In genomic region chr5:103821361-103821760, GRCh38 we compare ENCODE assay signal across 18 cellular contexts.
DNase-seq lines count a peak whose midpoint lies in the region; ATAC-seq and TF ChIP-seq lines count a peak whose summit lies in the region.
"Had no signal": no experiment of that assay in that cellular context is flagged by ENCODE, and none has a peak within 500 bp of the region (broad histone marks: within the 10 kb centered on the region; RNA-seq: fewer than 3 reads in every experiment).

No MANE protein-coding gene starts in this region.

- H3K9me3 Mint-ChIP-seq in GM23338: no peaks in the 10 kb centered on the region; the same call in 2 of the 3 replicates

- H3K27me3 ChIP-seq in BE2C: no peaks in the 10 kb centered on the region
- no peaks in the 10 kb centered on the region for H3K27me3 ChIP-seq in GM23338 (ENCODE audit: insufficient read depth)
- no peaks in the 10 kb centered on the region for H3K27me3 ChIP-seq in ascending aorta

- H3K4me3 Mint-ChIP-seq in GM23338: no peak overlapping the region
- H3K4me3 Mint-ChIP-seq: CD4-positive, alpha-beta T cell had no signal

- no peaks in the 10 kb centered on the region for H3K27me3 Mint-ChIP-seq in GM23338 (ENCODE audit: insufficient read depth, low read depth, poor library complexity)
- H3K27me3 Mint-ChIP-seq: CD4-positive, alpha-beta T cell had no signal

- no peaks in the 10 kb centered on the region; the same call in 2 of the 3 replicates for H3K36me3 Mint-ChIP-seq in GM23338 (ENCODE audit: low read depth)

- no peaks in the 10 kb centered on the region for H4K20me1 ChIP-seq in GM23338 (replicated peaks; ENCODE audit: insufficient read depth)

- H3K79me2 ChIP-seq in GM23338 (replicated peaks; ENCODE audit: insufficient read depth): no peaks in the 10 kb centered on the region

- ATAC-seq in GM23338: no peak
- ATAC-seq in GM21381 (IDR thresholded peaks at IDR 0.05; ENCODE audit: unreplicated experiment): no peak
- ATAC-seq: GM12878, K562 had no signal

- H2AFZ ChIP-seq in GM23338: peak overlapping the region; percentile 53; the same call in 1 of the 2 replicates
- H2AFZ ChIP-seq: GM23248 had no signal

- H3K9me3 ChIP-seq in BE2C: no peaks in the 10 kb centered on the region
- no peaks in the 10 kb centered on the region for H3K9me3 ChIP-seq in ascending aorta
- H3K9me3 ChIP-seq: Caco-2 had no signal

- no peak overlapping the region for H3K27ac Mint-ChIP-seq in GM23338
- H3K27ac Mint-ChIP-seq: CD4-positive, alpha-beta T cell had no signal

- H3K4me1 ChIP-seq in BE2C: no peaks in the 10 kb centered on the region
- no peaks in the 10 kb centered on the region for H3K4me1 ChIP-seq in GM23338 (ENCODE audit: insufficient read depth)
- no peaks in the 10 kb centered on the region for H3K4me1 ChIP-seq in ascending aorta
- H3K4me1 ChIP-seq: Caco-2 had no signal

- H3K4me3 ChIP-seq in BE2C (ENCODE audit: low read depth, low read length) (no peak overlapping the region), GM23338 (no peak overlapping the region), ascending aorta (no peak overlapping the region)
- H3K4me3 ChIP-seq: GM12878, GM23248, K562 had no signal

- no peaks in the 10 kb centered on the region for H3F3A ChIP-seq in GM23338 (replicated peaks; ENCODE audit: low read depth)

- H3K36me3 ChIP-seq in BE2C (no peaks in the 10 kb centered on the region), GM23338 (ENCODE audit: insufficient read depth) (no peaks in the 10 kb centered on the region), ascending aorta (no peaks in the 10 kb centered on the region)

- no peak for TF ChIP-seq CTCF in BE2C (IDR thresholded peaks at IDR 0.05; ENCODE audit: low read depth, low read length)
- TF ChIP-seq CTCF in GM23338 (conservative IDR thresholded peaks at IDR 0.05; ENCODE audit: low read depth in 2 of 2): no peak
- no peak for TF ChIP-seq CTCF in ascending aorta (IDR thresholded peaks at IDR 0.05)

- H3K9me2 ChIP-seq in GM23338 (ENCODE audit: insufficient read depth): no peaks in the 10 kb centered on the region

- peak; percentile 15 for DNase-seq in BE2C
- no peak for DNase-seq in GM23338 (ENCODE audit: low spot score)
- DNase-seq in RPMI8226: peak; percentile 7
- peak; percentile 7 for DNase-seq in myocyte (ENCODE audit: low read depth)
- no peak for DNase-seq in ascending aorta (ENCODE audit: low spot score in 2 of 2)
- no peak for DNase-seq in GDM1 (lab: John Stamatoyannopoulos, UW)
- DNase-seq: ACHN; Caco-2; CD4-positive, alpha-beta T cell; DMS79 treated with DMSO at 0.1 percent for 48 hours; GM23248; HCEC 1CT; IMR-90 had no signal

- H3K4me2 ChIP-seq in GM23338: no peak overlapping the region

- no peaks in the 10 kb centered on the region for H3K4me1 Mint-ChIP-seq in GM23338

- intact Hi-C loops in ascending aorta (cut with DNase I): no loop called here

- H3K27ac ChIP-seq in GM23338 (ENCODE audit: low read depth) (no peak overlapping the region), ascending aorta (no peak overlapping the region)
- H3K27ac ChIP-seq: C4-2B, GM23248, HL-60 had no signal

TF ChIP-seq in GM23338, 12 proteins besides CTCF, POLR2A, EP300 and RAD21 (continues in another document):
- TF ChIP-seq ZNF331 (CRISPR knock-in tag; IDR thresholded peaks at IDR 0.05; ENCODE audit: low read depth) (no peak), ZNF114 (CRISPR knock-in tag; IDR thresholded peaks at IDR 0.05) (no peak), JUNB (IDR thresholded peaks at IDR 0.05; ENCODE audit: unreplicated experiment) (no peak), ETS1 (IDR thresholded peaks at IDR 0.05) (no peak), EZH2 (IDR thresholded peaks at IDR 0.05; ENCODE audit: low read depth, unreplicated experiment) (no peak), ZNF462 (CRISPR knock-in tag; IDR thresholded peaks at IDR 0.05) (no peak), NANOG (IDR thresholded peaks at IDR 0.05; ENCODE audit: borderline replicate concordance) (no peak), POLR2AphosphoS5 (IDR thresholded peaks at IDR 0.05; ENCODE audit: low read depth) (no peak)

Comparison
In these comparisons a context has a peak if more than half of its experiments do, and no peak if none do; other contexts are left out.
1. DNase-seq: peak in BE2C (single experiment), RPMI8226 (single experiment) and myocyte (single experiment); none in GM23338 (single experiment), ascending aorta (0 of 2) and GDM1 (single experiment).